In the genomic region with DNA sequence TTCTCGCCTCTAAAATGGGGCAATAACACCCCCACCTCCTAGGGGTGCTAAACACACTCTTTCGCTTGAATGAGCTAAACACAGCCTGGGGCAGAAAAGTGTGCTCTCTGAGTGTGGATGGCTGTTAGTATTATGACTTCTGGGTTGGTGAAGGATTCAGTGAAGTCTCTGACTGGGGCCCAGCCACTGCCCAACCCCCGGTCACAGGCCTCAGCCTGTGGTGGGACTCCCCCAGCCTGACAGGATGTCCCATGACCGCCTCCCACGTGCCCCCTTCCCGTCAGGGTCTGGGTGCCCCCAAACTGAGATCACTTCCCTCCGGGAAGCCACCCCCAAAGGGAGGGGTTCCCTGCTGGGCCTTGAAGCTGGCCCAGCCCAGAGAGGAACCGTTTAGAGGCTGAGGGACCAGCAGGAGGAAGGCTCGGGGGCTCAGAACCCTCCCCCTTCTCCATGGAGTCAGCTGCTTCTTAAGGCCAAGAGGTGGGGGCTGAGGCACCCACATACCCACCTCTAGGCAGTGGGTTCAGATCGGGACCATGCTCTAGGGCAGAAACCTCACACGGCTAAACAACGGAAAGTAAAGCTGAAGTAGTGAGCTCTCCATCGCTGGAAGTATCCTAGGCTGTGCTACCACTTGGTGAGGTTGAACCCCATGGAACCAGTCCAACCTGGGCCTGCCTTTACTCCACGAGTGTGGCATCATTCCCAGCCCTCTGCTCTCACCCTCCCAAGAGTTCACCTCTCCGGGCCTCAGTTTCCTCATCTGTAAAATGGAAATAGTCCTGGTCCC, we compare ENCODE assay signal across 9 cellular contexts. TPM values are rescaled to one million over a fixed set of nuclear protein-coding genes. Genes with fewer than 3 reads are reported as not detected.
DNase-seq lines count a peak whose midpoint lies in the region; ATAC-seq and TF ChIP-seq lines count a peak whose summit lies in the region.
"Had no signal": no experiment of that assay in that cellular context is flagged by ENCODE, and none has a peak within 500 bp of the region (broad histone marks: within the 10 kb centered on the region; RNA-seq: fewer than 3 reads in every experiment).

No MANE protein-coding gene starts in this region.

- H3K4me1 ChIP-seq in DND-41 (ENCODE audit: insufficient read depth, low read length) (peaks cover 99% of the 10 kb centered on the region), right lobe of liver (peaks cover 0 to 42% (median 17%) of the 10 kb centered on the region in 4 donors)

- WGBS in right lobe of liver (ENCODE audit: insufficient coverage, low coverage, low lambda C conversion rate, missing lambda C conversion rate), result no CpG with 5 or more reads among the region's 15 CpGs

- H3K36me3 Mint-ChIP-seq in activated CD8-positive, alpha-beta T cell treated with anti-CD3 and anti-CD28 coated beads for 36 hours (ENCODE audit: low read depth), result no peaks in the 10 kb centered on the region
- H3K36me3 Mint-ChIP-seq in chondrocyte (ENCODE audit: low read depth), result peaks cover 1% of the 10 kb centered on the region

- H3K27ac Mint-ChIP-seq in activated CD8-positive, alpha-beta T cell treated with anti-CD3 and anti-CD28 coated beads for 36 hours, result peak overlapping the region; percentile 87
- H3K27ac Mint-ChIP-seq in chondrocyte (ENCODE audit: unreplicated experiment), result no peak overlapping the region

- peaks cover 89% of the 10 kb centered on the region for H4K20me1 ChIP-seq in DND-41 (ENCODE audit: insufficient read depth, low read length)

- H3K36me3 ChIP-seq in DND-41 (ENCODE audit: insufficient read depth, low read length) (peaks cover 99% of the 10 kb centered on the region), right lobe of liver (no peaks in the 10 kb centered on the region)

- H3K4me2 ChIP-seq in DND-41 (ENCODE audit: insufficient read depth, low read length), result peak overlapping the region; percentile 48

- no peaks in the 10 kb centered on the region for H3K27me3 ChIP-seq in DND-41 (ENCODE audit: insufficient read depth, low read length, poor library complexity)
- no peaks in the 10 kb centered on the region for H3K27me3 ChIP-seq in right lobe of liver

- POLR2A ChIA-PET in activated CD8-positive, alpha-beta T cell treated with anti-CD3 and anti-CD28 coated beads for 36 hours (lab: Charles Lee), result interaction anchor here (0.9 to 2.6 kb wide), 3 partner anchors 10 to 91 kb away, joined by 3 to 11 read pairs (median 4); no protein-coding TSS in a partner anchor

- no peak overlapping the region for H2AFZ ChIP-seq in DND-41 (ENCODE audit: low read depth, low read length)

- intact Hi-C loops in activated CD8-positive, alpha-beta T cell treated with anti-CD3 and anti-CD28 coated beads for 36 hours (cut with micrococcal nuclease), result no loop called here
- intact Hi-C loops in right lobe of liver (cut with DNase I), result no loop called here

- peaks cover 54% of the 10 kb centered on the region for H3K4me1 Mint-ChIP-seq in activated CD8-positive, alpha-beta T cell treated with anti-CD3 and anti-CD28 coated beads for 36 hours (ENCODE audit: low read depth)
- no peaks in the 10 kb centered on the region for H3K4me1 Mint-ChIP-seq in chondrocyte (ENCODE audit: low read depth)

- H3K4me3 ChIP-seq in DND-41 (ENCODE audit: low read depth in 1 of 2, low read length in 2 of 2), result peak overlapping the region in 1 of 2 experiments; percentile 32; a peak in 1 of 4 replicates
- H3K4me3 ChIP-seq in right lobe of liver, result no peak overlapping the region

- H3K9me3 Mint-ChIP-seq in activated CD8-positive, alpha-beta T cell treated with anti-CD3 and anti-CD28 coated beads for 36 hours, result no peaks in the 10 kb centered on the region
- no peaks in the 10 kb centered on the region for H3K9me3 Mint-ChIP-seq in chondrocyte (ENCODE audit: low read depth)

- DNase-seq in DND-41 (peak; percentile 81), right lobe of liver (peak in 1 of 3 donors; percentile 62), SW480 (ENCODE audit: low spot score) (no peak), LoVo (ENCODE audit: low spot score) (no peak), chondrocyte (ENCODE audit: low spot score) (no peak)
- peak; percentile 92 for DNase-seq in activated CD8-positive, alpha-beta T cell treated with anti-CD3 and anti-CD28 coated beads for 36 hours
- DNase-seq: NCI-H446 had no signal

- TF ChIP-seq CTCF in DND-41 (IDR thresholded peaks at IDR 0.05; ENCODE audit: borderline replicate concordance, extremely low read depth, low read length, poor library complexity, severe bottlenecking) (no peak), right lobe of liver (IDR thresholded peaks at IDR 0.05) (no peak), chondrocyte (IDR thresholded peaks at IDR 0.05) (no peak)
- TF ChIP-seq CTCF in activated CD8-positive, alpha-beta T cell treated with anti-CD3 and anti-CD28 coated beads for 36 hours (IDR thresholded peaks at IDR 0.05), result no peak

- H3K4me3 Mint-ChIP-seq in activated CD8-positive, alpha-beta T cell treated with anti-CD3 and anti-CD28 coated beads for 36 hours, result peak overlapping the region; percentile 54
- H3K4me3 Mint-ChIP-seq in chondrocyte (ENCODE audit: unreplicated experiment), result no peak overlapping the region

- peaks cover 100% of the 10 kb centered on the region for H3K79me2 ChIP-seq in DND-41 (ENCODE audit: insufficient read depth, low read length)

- no peak for TF ChIP-seq POLR2A in right lobe of liver (IDR thresholded peaks at IDR 0.05)

- CTCF ChIA-PET in activated CD8-positive, alpha-beta T cell treated with anti-CD3 and anti-CD28 coated beads for 36 hours (lab: Charles Lee), result interaction anchor here (0.7 to 2.2 kb wide), 4 partner anchors 22 to 105 kb away, joined by 3 to 10 read pairs (median 6); no protein-coding TSS in a partner anchor

- H3K27ac ChIP-seq in DND-41 (ENCODE audit: low read length) (peak overlapping the region; percentile 79), right lobe of liver (peak overlapping the region in 2 of 3 donors; percentile 72 to 87)

- peak overlapping the region; percentile 38 for H3K9ac ChIP-seq in DND-41 (ENCODE audit: low read depth, low read length)

- H3K9me3 ChIP-seq in DND-41 (ENCODE audit: insufficient read depth, low read length, severe bottlenecking), result no peaks in the 10 kb centered on the region
- H3K9me3 ChIP-seq in right lobe of liver, result no peaks in the 10 kb centered on the region

- peak; percentile 51 for ATAC-seq in DND-41 (ENCODE audit: insufficient read depth, low read depth)
- ATAC-seq in GM21717 (IDR thresholded peaks at IDR 0.05; ENCODE audit: unreplicated experiment), result peak; percentile 46
- ATAC-seq in activated CD8-positive, alpha-beta T cell treated with anti-CD3 and anti-CD28 coated beads for 36 hours, result peak; percentile 90
- ATAC-seq in right lobe of liver, result peak in 1 of 4 donors; percentile 12
- ATAC-seq in GM19455 (IDR thresholded peaks at IDR 0.05; ENCODE audit: unreplicated experiment), result no peak

- H3K27me3 Mint-ChIP-seq in activated CD8-positive, alpha-beta T cell treated with anti-CD3 and anti-CD28 coated beads for 36 hours, result no peaks in the 10 kb centered on the region
- H3K27me3 Mint-ChIP-seq in chondrocyte (ENCODE audit: low read depth), result peaks cover 41% of the 10 kb centered on the region

RNA-seq across cellular contexts. Expression of a gene that starts 13.8 kb away (rescaled TPM):
- total RNA-seq in activated CD8-positive, alpha-beta T cell treated with anti-CD3 and anti-CD28 coated beads for 36 hours, result 1 to 10 TPM; 2.9 to 3.4 TPM
- 10 to 100 TPM in 5 of 6 experiments, 1 to 10 TPM in 1; 1.4 to 51.2 (median 20.0) TPM for total RNA-seq in right lobe of liver
- total RNA-seq in chondrocyte, result not detected in 3 replicates

Comparison
In these comparisons a context has a peak if more than half of its experiments do, and no peak if none do; other contexts are left out.
1. DNase-seq: peak in DND-41 (single experiment) and activated CD8-positive, alpha-beta T cell treated with anti-CD3 and anti-CD28 coated beads for 36 hours (single experiment); none in SW480 (single experiment), LoVo (single experiment) and chondrocyte (single experiment).